In the genomic region with DNA sequence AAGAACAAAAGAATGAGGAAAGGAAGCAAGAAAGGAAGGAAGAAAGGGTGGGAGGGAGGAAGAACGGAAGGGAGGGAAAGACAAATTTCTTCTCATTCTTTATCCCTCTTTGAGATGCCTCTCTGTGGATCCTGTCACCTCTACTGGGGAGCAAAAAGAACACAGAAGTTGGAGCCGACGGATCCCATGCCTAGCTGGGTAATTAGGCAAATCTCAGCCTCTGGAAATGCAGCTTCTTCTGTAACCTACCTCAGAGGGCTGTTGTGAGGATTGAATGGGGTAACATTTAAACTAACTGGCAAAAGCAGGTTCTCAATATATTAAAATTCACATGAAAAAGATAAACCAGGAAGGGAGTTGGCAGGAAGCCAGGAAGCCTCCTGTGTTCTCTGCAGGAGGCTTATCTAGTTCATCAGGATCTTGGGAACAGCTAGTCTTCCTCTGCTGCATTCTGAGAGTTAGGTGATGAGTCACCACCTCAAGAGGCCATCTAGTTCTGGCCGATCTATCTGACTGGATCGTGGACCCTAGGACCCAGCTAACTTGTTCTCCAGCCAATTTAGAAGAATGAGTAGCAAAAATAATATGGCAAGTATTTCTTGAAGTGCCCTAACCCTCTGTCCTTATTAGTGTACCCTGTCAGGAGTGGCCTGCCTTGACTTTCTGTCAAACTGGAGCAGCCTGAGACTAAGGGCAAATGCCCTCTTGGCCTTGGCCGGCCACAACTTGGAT, we compare ENCODE assay signal across 1 cellular context.
TF ChIP-seq lines count a peak whose summit lies in the region.

No MANE protein-coding gene starts in this region.

TF ChIP-seq in K562, 482 proteins besides CTCF, POLR2A, EP300 and RAD21 (continued from another document):
- TF ChIP-seq, protein P1, sequence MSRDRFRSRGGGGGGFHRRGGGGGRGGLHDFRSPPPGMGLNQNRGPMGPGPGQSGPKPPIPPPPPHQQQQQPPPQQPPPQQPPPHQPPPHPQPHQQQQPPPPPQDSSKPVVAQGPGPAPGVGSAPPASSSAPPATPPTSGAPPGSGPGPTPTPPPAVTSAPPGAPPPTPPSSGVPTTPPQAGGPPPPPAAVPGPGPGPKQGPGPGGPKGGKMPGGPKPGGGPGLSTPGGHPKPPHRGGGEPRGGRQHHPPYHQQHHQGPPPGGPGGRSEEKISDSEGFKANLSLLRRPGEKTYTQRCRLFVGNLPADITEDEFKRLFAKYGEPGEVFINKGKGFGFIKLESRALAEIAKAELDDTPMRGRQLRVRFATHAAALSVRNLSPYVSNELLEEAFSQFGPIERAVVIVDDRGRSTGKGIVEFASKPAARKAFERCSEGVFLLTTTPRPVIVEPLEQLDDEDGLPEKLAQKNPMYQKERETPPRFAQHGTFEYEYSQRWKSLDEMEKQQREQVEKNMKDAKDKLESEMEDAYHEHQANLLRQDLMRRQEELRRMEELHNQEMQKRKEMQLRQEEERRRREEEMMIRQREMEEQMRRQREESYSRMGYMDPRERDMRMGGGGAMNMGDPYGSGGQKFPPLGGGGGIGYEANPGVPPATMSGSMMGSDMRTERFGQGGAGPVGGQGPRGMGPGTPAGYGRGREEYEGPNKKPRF (IDR thresholded peaks at IDR 0.05; ENCODE audit: low read depth, low read length): no peak
- TF ChIP-seq SMARCC2 (IDR thresholded peaks at IDR 0.05; ENCODE audit: low read depth) (peak; percentile 68; the same call in 1 of the 2 replicates), KLF1 (tag; IDR thresholded peaks at IDR 0.05) (no peak), CTBP1 (IDR thresholded peaks at IDR 0.05; ENCODE audit: borderline replicate concordance) (peak; percentile 81; the same call in 1 of the 2 replicates), ZNF766 (CRISPR knock-in tag; conservative IDR thresholded peaks at IDR 0.05) (no peak), NFIC (IDR thresholded peaks at IDR 0.05) (peak; percentile 99), NFIX (CRISPR knock-in tag; IDR thresholded peaks at IDR 0.05; ENCODE audit: low read depth) (peak; percentile 96), MED1 (CRISPR knock-in tag; IDR thresholded peaks at IDR 0.05; ENCODE audit: borderline replicate concordance) (no peak), NFE2 (IDR thresholded peaks at IDR 0.05; ENCODE audit: low read depth) (peak; percentile 46; the same call in 1 of the 2 replicates)
- TF ChIP-seq, protein P2, sequence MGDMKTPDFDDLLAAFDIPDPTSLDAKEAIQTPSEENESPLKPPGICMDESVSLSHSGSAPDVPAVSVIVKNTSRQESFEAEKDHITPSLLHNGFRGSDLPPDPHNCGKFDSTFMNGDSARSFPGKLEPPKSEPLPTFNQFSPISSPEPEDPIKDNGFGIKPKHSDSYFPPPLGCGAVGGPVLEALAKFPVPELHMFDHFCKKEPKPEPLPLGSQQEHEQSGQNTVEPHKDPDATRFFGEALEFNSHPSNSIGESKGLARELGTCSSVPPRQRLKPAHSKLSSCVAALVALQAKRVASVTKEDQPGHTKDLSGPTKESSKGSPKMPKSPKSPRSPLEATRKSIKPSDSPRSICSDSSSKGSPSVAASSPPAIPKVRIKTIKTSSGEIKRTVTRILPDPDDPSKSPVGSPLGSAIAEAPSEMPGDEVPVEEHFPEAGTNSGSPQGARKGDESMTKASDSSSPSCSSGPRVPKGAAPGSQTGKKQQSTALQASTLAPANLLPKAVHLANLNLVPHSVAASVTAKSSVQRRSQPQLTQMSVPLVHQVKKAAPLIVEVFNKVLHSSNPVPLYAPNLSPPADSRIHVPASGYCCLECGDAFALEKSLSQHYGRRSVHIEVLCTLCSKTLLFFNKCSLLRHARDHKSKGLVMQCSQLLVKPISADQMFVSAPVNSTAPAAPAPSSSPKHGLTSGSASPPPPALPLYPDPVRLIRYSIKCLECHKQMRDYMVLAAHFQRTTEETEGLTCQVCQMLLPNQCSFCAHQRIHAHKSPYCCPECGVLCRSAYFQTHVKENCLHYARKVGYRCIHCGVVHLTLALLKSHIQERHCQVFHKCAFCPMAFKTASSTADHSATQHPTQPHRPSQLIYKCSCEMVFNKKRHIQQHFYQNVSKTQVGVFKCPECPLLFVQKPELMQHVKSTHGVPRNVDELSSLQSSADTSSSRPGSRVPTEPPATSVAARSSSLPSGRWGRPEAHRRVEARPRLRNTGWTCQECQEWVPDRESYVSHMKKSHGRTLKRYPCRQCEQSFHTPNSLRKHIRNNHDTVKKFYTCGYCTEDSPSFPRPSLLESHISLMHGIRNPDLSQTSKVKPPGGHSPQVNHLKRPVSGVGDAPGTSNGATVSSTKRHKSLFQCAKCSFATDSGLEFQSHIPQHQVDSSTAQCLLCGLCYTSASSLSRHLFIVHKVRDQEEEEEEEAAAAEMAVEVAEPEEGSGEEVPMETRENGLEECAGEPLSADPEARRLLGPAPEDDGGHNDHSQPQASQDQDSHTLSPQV (IDR thresholded peaks at IDR 0.05): peak; percentile 51; the same call in 1 of the 2 replicates
- TF ChIP-seq, protein P3, sequence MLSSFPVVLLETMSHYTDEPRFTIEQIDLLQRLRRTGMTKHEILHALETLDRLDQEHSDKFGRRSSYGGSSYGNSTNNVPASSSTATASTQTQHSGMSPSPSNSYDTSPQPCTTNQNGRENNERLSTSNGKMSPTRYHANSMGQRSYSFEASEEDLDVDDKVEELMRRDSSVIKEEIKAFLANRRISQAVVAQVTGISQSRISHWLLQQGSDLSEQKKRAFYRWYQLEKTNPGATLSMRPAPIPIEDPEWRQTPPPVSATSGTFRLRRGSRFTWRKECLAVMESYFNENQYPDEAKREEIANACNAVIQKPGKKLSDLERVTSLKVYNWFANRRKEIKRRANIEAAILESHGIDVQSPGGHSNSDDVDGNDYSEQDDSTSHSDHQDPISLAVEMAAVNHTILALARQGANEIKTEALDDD (IDR thresholded peaks at IDR 0.05): peak; percentile 98
- TF ChIP-seq, protein P4, sequence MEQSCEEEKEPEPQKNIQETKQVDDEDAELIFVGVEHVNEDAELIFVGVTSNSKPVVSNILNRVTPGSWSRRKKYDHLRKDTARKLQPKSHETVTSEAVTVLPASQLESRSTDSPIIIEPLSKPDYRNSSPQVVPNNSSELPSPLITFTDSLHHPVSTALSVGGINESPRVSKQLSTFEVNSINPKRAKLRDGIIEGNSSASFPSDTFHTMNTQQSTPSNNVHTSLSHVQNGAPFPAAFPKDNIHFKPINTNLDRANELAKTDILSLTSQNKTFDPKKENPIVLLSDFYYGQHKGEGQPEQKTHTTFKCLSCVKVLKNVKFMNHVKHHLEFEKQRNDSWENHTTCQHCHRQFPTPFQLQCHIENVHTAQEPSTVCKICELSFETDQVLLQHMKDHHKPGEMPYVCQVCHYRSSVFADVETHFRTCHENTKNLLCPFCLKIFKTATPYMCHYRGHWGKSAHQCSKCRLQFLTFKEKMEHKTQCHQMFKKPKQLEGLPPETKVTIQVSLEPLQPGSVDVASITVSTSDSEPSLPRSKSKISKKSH (CRISPR knock-in tag; IDR thresholded peaks at IDR 0.05): no peak
- TF ChIP-seq, protein P5, sequence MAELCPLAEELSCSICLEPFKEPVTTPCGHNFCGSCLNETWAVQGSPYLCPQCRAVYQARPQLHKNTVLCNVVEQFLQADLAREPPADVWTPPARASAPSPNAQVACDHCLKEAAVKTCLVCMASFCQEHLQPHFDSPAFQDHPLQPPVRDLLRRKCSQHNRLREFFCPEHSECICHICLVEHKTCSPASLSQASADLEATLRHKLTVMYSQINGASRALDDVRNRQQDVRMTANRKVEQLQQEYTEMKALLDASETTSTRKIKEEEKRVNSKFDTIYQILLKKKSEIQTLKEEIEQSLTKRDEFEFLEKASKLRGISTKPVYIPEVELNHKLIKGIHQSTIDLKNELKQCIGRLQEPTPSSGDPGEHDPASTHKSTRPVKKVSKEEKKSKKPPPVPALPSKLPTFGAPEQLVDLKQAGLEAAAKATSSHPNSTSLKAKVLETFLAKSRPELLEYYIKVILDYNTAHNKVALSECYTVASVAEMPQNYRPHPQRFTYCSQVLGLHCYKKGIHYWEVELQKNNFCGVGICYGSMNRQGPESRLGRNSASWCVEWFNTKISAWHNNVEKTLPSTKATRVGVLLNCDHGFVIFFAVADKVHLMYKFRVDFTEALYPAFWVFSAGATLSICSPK (IDR thresholded peaks at IDR 0.05; ENCODE audit: borderline replicate concordance): no peak
- TF ChIP-seq, protein P6, sequence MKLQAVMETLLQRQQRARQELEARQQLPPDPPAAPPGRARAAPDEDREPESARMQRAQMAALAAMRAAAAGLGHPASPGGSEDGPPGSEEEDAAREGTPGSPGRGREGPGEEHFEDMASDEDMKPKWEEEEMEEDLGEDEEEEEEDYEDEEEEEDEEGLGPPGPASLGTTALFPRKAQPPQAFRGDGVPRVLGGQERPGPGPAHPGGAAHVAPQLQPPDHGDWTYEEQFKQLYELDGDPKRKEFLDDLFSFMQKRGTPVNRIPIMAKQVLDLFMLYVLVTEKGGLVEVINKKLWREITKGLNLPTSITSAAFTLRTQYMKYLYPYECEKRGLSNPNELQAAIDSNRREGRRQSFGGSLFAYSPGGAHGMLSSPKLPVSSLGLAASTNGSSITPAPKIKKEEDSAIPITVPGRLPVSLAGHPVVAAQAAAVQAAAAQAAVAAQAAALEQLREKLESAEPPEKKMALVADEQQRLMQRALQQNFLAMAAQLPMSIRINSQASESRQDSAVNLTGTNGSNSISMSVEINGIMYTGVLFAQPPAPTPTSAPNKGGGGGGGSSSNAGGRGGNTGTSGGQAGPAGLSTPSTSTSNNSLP (IDR thresholded peaks at IDR 0.05; ENCODE audit: borderline replicate concordance, low read depth, low read length): peak; percentile 27; the same call in 1 of the 2 replicates
